8 cellular contexts compared by ENCODE assay signal in the genomic region with DNA sequence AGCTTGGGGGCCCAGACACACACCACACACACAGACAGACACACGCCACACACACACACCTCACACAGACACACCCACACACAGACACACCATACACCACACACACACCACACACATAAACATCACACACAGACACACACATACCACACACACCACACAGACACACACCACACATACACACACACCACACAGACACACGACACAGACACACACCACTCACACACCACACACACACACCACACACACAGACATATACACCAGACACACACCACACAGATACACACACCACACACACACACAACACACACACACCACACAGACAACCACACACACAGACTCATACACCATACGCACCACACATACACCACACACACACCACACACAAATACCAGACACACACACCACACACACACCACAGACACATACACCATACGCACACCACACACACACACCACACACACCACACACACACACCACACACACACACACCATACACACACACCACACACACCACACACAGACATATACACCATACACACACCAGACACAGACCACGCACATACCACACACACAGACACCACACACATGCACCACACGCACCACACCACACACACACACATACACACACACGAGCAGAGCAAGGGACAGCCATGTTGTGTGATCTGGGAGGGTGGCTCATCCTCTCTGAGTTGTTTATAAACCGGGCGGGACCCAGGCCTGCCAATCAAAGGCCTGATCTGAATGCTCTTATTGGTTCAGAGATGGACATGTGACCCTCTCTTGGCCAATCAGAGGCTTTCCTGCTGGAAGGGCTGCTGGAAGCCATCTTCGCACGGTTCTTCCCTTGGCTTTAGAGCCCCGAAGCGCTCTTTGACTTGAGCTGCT.
A peak's percentile ranks its signal among the peaks of the same experiment; 100 is the strongest.
DNase-seq lines count a peak whose midpoint lies in the region; ATAC-seq and TF ChIP-seq lines count a peak whose summit lies in the region.

No MANE protein-coding gene starts in this region.

- no peak overlapping the region for H3K27ac ChIP-seq in A673 (ENCODE audit: low read depth, low read length, poor library complexity, severe bottlenecking)

- peaks cover 7% of the 10 kb centered on the region for H3K4me1 Mint-ChIP-seq in activated naive CD8-positive, alpha-beta T cell (ENCODE audit: low read depth)
- H3K4me1 Mint-ChIP-seq in nephron = peaks cover 21% of the 10 kb centered on the region

- CTCF ChIA-PET in A673 (lab: Charles Lee) = no interaction called here

- no TSS peak for BruUV-seq in A673 (replicated peaks; lab: Mats Ljungman, UMichigan)

- H3K4me3 ChIP-seq in A673 (ENCODE audit: low read depth, low read length, poor library complexity, severe bottlenecking) = no peak overlapping the region
- H3K4me3 ChIP-seq in GM08714 (ENCODE audit: low read length) = peak overlapping the region; percentile 64; the same call in 1 of the 2 replicates

- POLR2A ChIA-PET in A673 (lab: Charles Lee; ENCODE audit: low non-redundant PET) = no interaction called here

- no peak overlapping the region for H3K27ac Mint-ChIP-seq in activated naive CD8-positive, alpha-beta T cell
- peak overlapping the region; percentile 67 to 92 (median 77) for H3K27ac Mint-ChIP-seq in nephron

- H3K9me3 ChIP-seq in A673 (ENCODE audit: low read depth, low read length, poor library complexity, severe bottlenecking) = no peaks in the 10 kb centered on the region

- TF ChIP-seq CTCF in A673 (conservative IDR thresholded peaks at IDR 0.05; ENCODE audit: low read depth, low read length) (no peak), nephron (IDR thresholded peaks at IDR 0.05; ENCODE audit: unreplicated experiment in 3 of 3) (no peak)

- H3K27me3 ChIP-seq in A673 (replicated peaks; ENCODE audit: insufficient read depth, low read depth, low read length, poor library complexity) = no peaks in the 10 kb centered on the region

- H3K4me3 Mint-ChIP-seq in activated naive CD8-positive, alpha-beta T cell = peak overlapping the region; percentile 61
- peak overlapping the region; percentile 64 to 75 (median 74) for H3K4me3 Mint-ChIP-seq in nephron

- no peaks in the 10 kb centered on the region for H3K36me3 ChIP-seq in A673 (ENCODE audit: insufficient read depth, low read length, poor library complexity, severe bottlenecking)

- peaks cover 11% of the 10 kb centered on the region for H3K27me3 Mint-ChIP-seq in activated naive CD8-positive, alpha-beta T cell
- peaks cover 10% of the 10 kb centered on the region for H3K27me3 Mint-ChIP-seq in nephron (ENCODE audit: low read depth)

- no peaks in the 10 kb centered on the region for H3K36me3 Mint-ChIP-seq in activated naive CD8-positive, alpha-beta T cell
- H3K36me3 Mint-ChIP-seq in nephron (ENCODE audit: low read depth) = no peaks in the 10 kb centered on the region

- intact Hi-C loops in A673 (cut with micrococcal nuclease; ENCODE audit: unreplicated experiment) = loop anchor here (2.0 to 10.0 kb wide), 4 partner anchors 227 to 1082 kb away; no protein-coding TSS in a partner anchor

- no peaks in the 10 kb centered on the region for H3K4me1 ChIP-seq in A673 (ENCODE audit: insufficient read depth, low read length, poor library complexity, severe bottlenecking)

- DNase-seq in A673 (ENCODE audit: low spot score) (peak; percentile 82), NCI-H510A treated with DMSO at 0.1 percent for 48 hours (lab: John Stamatoyannopoulos, UW) (peak; percentile 89), NCI-H1105 treated with DMSO at 0.1 percent for 48 hours (lab: John Stamatoyannopoulos, UW) (no peak)

- ATAC-seq in HG02571 (IDR thresholded peaks at IDR 0.05; ENCODE audit: unreplicated experiment) (no peak), HG02763 (IDR thresholded peaks at IDR 0.05; ENCODE audit: unreplicated experiment) (no peak)

- H3K9me3 Mint-ChIP-seq in activated naive CD8-positive, alpha-beta T cell (ENCODE audit: low read depth) = no peaks in the 10 kb centered on the region
- no peaks in the 10 kb centered on the region for H3K9me3 Mint-ChIP-seq in nephron
